ENCODE assay signal across 8 cellular contexts in the genomic region with DNA sequence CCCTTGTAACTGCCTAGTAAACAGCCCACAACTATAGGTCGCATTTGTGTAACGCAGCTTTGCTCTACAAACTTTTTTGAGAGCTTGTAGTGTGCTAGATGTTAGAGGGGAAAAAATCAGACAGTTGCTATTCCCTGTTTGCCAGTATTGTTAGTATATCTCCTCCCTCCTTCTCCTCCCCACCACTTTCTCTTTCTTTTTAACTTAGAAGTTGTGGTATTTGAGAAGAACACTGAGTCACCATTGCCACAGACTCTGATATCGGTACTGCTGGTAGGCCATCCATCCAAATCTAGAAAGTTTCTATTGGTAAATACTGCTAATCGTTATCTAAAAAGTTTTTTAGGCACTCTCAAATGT. TPM values are rescaled to one million over a fixed set of nuclear protein-coding genes. Genes with fewer than 3 reads are reported as not detected.
DNase-seq lines count a peak whose midpoint lies in the region; ATAC-seq and TF ChIP-seq lines count a peak whose summit lies in the region.

No MANE protein-coding gene starts in this region.

- peak overlapping the region; percentile 99 for H3K27ac Mint-ChIP-seq in activated naive CD4-positive, alpha-beta T cell treated with anti-CD3 and anti-CD28 coated beads, Interleukin-2, amount 50 U/mL, for 24 hours
- peak overlapping the region; percentile 95 for H3K27ac Mint-ChIP-seq in osteocyte (ENCODE audit: unreplicated experiment)

- TF ChIP-seq CTCF in osteocyte (IDR thresholded peaks at IDR 0.05): no peak

- TF ChIP-seq POLR2A in erythroblast (IDR thresholded peaks at IDR 0.05; ENCODE audit: low read length): no peak

- H3K27me3 Mint-ChIP-seq in activated naive CD4-positive, alpha-beta T cell treated with anti-CD3 and anti-CD28 coated beads, Interleukin-2, amount 50 U/mL, for 24 hours: no peaks in the 10 kb centered on the region
- H3K27me3 Mint-ChIP-seq in osteocyte (ENCODE audit: unreplicated experiment): no peaks in the 10 kb centered on the region

- no peaks in the 10 kb centered on the region for H3K9me3 Mint-ChIP-seq in activated naive CD4-positive, alpha-beta T cell treated with anti-CD3 and anti-CD28 coated beads, Interleukin-2, amount 50 U/mL, for 24 hours
- H3K9me3 Mint-ChIP-seq in osteocyte (ENCODE audit: unreplicated experiment): no peaks in the 10 kb centered on the region

- H3K4me1 Mint-ChIP-seq in activated naive CD4-positive, alpha-beta T cell treated with anti-CD3 and anti-CD28 coated beads, Interleukin-2, amount 50 U/mL, for 24 hours: peaks cover 71% of the 10 kb centered on the region
- peaks cover 38% of the 10 kb centered on the region for H3K4me1 Mint-ChIP-seq in osteocyte (ENCODE audit: unreplicated experiment)

- no peak for DNase-seq in activated naive CD4-positive, alpha-beta T cell treated with anti-CD3 and anti-CD28 coated beads, Interleukin-2, amount 50 U/mL, for 16 hours
- DNase-seq in erythroblast (lab: John Stamatoyannopoulos, UW): peak; percentile 76 to 86
- DNase-seq in osteocyte (ENCODE audit: extremely low spot score, unreplicated experiment): no peak
- DNase-seq in stimulated activated CD8-positive, alpha-beta memory T cell treated with anti-CD3 and anti-CD28 coated beads, Interleukin-4, amount 100 ng/mL, for 48 hours: no peak
- no peak for DNase-seq in NCI-H748 treated with DMSO at 0.1 percent for 48 hours (lab: John Stamatoyannopoulos, UW)

- peak; percentile 18 for ATAC-seq in HG02981 (IDR thresholded peaks at IDR 0.05; ENCODE audit: unreplicated experiment)
- peak; percentile 14 for ATAC-seq in SK-N-SH treated with all-trans-retinoic acid at 6 μM for 48 hours

- peak overlapping the region; percentile 90 for H3K4me3 Mint-ChIP-seq in activated naive CD4-positive, alpha-beta T cell treated with anti-CD3 and anti-CD28 coated beads, Interleukin-2, amount 50 U/mL, for 24 hours
- peak overlapping the region; percentile 94 for H3K4me3 Mint-ChIP-seq in osteocyte (ENCODE audit: unreplicated experiment)

- peaks cover 18% of the 10 kb centered on the region for H3K36me3 Mint-ChIP-seq in activated naive CD4-positive, alpha-beta T cell treated with anti-CD3 and anti-CD28 coated beads, Interleukin-2, amount 50 U/mL, for 24 hours
- H3K36me3 Mint-ChIP-seq in osteocyte (ENCODE audit: unreplicated experiment): peaks cover 12% of the 10 kb centered on the region

TF ChIP-seq in SK-N-SH treated with all-trans-retinoic acid at 6 μM for 48 hours, 23 proteins besides CTCF, POLR2A, EP300 and RAD21:
- TF ChIP-seq, protein P1, sequence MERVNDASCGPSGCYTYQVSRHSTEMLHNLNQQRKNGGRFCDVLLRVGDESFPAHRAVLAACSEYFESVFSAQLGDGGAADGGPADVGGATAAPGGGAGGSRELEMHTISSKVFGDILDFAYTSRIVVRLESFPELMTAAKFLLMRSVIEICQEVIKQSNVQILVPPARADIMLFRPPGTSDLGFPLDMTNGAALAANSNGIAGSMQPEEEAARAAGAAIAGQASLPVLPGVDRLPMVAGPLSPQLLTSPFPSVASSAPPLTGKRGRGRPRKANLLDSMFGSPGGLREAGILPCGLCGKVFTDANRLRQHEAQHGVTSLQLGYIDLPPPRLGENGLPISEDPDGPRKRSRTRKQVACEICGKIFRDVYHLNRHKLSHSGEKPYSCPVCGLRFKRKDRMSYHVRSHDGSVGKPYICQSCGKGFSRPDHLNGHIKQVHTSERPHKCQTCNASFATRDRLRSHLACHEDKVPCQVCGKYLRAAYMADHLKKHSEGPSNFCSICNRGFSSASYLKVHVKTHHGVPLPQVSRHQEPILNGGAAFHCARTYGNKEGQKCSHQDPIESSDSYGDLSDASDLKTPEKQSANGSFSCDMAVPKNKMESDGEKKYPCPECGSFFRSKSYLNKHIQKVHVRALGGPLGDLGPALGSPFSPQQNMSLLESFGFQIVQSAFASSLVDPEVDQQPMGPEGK (CRISPR knock-in tag; IDR thresholded peaks at IDR 0.05; ENCODE audit: borderline replicate concordance): no peak
- TF ChIP-seq RARB (CRISPR knock-in tag; IDR thresholded peaks at IDR 0.05) (no peak), ESRRG (CRISPR knock-in tag; IDR thresholded peaks at IDR 0.05) (no peak), ZC3H10 (CRISPR knock-in tag; IDR thresholded peaks at IDR 0.05) (no peak), TCF4 (CRISPR knock-in tag; IDR thresholded peaks at IDR 0.05; ENCODE audit: borderline replicate concordance) (no peak), ARNTL (CRISPR knock-in tag; IDR thresholded peaks at IDR 0.05; ENCODE audit: borderline replicate concordance, low read depth) (no peak), ISL1 (CRISPR knock-in tag; IDR thresholded peaks at IDR 0.05) (no peak), PPARA (CRISPR knock-in tag; IDR thresholded peaks at IDR 0.05; ENCODE audit: borderline replicate concordance) (no peak), OSR1 (CRISPR knock-in tag; IDR thresholded peaks at IDR 0.05) (no peak), ZNF565 (CRISPR knock-in tag; conservative IDR thresholded peaks at IDR 0.05; ENCODE audit: low read depth) (no peak), GLIS3 (CRISPR knock-in tag; IDR thresholded peaks at IDR 0.05) (no peak), ZNF70 (CRISPR knock-in tag; IDR thresholded peaks at IDR 0.05) (no peak), ZNF8 (CRISPR knock-in tag; IDR thresholded peaks at IDR 0.05) (no peak), CSDC2 (CRISPR knock-in tag; IDR thresholded peaks at IDR 0.05) (no peak)
- TF ChIP-seq, protein P2, sequence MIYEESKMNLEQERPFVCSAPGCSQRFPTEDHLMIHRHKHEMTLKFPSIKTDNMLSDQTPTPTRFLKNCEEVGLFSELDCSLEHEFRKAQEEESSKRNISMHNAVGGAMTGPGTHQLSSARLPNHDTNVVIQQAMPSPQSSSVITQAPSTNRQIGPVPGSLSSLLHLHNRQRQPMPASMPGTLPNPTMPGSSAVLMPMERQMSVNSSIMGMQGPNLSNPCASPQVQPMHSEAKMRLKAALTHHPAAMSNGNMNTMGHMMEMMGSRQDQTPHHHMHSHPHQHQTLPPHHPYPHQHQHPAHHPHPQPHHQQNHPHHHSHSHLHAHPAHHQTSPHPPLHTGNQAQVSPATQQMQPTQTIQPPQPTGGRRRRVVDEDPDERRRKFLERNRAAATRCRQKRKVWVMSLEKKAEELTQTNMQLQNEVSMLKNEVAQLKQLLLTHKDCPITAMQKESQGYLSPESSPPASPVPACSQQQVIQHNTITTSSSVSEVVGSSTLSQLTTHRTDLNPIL (CRISPR knock-in tag; IDR thresholded peaks at IDR 0.05; ENCODE audit: low read depth): no peak
- TF ChIP-seq, protein P3, sequence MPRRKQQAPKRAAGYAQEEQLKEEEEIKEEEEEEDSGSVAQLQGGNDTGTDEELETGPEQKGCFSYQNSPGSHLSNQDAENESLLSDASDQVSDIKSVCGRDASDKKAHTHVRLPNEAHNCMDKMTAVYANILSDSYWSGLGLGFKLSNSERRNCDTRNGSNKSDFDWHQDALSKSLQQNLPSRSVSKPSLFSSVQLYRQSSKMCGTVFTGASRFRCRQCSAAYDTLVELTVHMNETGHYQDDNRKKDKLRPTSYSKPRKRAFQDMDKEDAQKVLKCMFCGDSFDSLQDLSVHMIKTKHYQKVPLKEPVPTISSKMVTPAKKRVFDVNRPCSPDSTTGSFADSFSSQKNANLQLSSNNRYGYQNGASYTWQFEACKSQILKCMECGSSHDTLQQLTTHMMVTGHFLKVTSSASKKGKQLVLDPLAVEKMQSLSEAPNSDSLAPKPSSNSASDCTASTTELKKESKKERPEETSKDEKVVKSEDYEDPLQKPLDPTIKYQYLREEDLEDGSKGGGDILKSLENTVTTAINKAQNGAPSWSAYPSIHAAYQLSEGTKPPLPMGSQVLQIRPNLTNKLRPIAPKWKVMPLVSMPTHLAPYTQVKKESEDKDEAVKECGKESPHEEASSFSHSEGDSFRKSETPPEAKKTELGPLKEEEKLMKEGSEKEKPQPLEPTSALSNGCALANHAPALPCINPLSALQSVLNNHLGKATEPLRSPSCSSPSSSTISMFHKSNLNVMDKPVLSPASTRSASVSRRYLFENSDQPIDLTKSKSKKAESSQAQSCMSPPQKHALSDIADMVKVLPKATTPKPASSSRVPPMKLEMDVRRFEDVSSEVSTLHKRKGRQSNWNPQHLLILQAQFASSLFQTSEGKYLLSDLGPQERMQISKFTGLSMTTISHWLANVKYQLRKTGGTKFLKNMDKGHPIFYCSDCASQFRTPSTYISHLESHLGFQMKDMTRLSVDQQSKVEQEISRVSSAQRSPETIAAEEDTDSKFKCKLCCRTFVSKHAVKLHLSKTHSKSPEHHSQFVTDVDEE (CRISPR knock-in tag; IDR thresholded peaks at IDR 0.05): no peak
- TF ChIP-seq, protein P4, sequence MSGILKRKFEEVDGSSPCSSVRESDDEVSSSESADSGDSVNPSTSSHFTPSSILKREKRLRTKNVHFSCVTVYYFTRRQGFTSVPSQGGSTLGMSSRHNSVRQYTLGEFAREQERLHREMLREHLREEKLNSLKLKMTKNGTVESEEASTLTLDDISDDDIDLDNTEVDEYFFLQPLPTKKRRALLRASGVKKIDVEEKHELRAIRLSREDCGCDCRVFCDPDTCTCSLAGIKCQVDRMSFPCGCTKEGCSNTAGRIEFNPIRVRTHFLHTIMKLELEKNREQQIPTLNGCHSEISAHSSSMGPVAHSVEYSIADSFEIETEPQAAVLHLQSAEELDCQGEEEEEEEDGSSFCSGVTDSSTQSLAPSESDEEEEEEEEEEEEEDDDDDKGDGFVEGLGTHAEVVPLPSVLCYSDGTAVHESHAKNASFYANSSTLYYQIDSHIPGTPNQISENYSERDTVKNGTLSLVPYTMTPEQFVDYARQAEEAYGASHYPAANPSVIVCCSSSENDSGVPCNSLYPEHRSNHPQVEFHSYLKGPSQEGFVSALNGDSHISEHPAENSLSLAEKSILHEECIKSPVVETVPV (CRISPR knock-in tag; IDR thresholded peaks at IDR 0.05): no peak
- TF ChIP-seq, protein P5, sequence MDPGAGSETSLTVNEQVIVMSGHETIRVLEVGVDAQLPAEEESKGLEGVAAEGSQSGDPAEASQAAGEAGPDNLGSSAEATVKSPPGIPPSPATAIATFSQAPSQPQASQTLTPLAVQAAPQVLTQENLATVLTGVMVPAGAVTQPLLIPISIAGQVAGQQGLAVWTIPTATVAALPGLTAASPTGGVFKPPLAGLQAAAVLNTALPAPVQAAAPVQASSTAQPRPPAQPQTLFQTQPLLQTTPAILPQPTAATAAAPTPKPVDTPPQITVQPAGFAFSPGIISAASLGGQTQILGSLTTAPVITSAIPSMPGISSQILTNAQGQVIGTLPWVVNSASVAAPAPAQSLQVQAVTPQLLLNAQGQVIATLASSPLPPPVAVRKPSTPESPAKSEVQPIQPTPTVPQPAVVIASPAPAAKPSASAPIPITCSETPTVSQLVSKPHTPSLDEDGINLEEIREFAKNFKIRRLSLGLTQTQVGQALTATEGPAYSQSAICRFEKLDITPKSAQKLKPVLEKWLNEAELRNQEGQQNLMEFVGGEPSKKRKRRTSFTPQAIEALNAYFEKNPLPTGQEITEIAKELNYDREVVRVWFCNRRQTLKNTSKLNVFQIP (CRISPR knock-in tag; IDR thresholded peaks at IDR 0.05; ENCODE audit: borderline replicate concordance, low read depth): no peak

RNA-seq across cellular contexts. Expression of a gene that starts 0.7 kb away (rescaled TPM):
- total RNA-seq in osteocyte: 74.9 and 75.9 TPM in 2 replicates

RNA-seq across cellular contexts. Expression of a gene that starts 59.2 kb away (rescaled TPM):
- 13.1 and 13.2 TPM in 2 replicates for total RNA-seq in osteocyte

Comparison
In these comparisons a context has a peak if more than half of its experiments do, and no peak if none do; other contexts are left out.
1. DNase-seq: peak in erythroblast (2 of 2); none in activated naive CD4-positive, alpha-beta T cell treated with anti-CD3 and anti-CD28 coated beads, Interleukin-2, amount 50 U/mL, for 16 hours (single experiment), osteocyte (single experiment), stimulated activated CD8-positive, alpha-beta memory T cell treated with anti-CD3 and anti-CD28 coated beads, Interleukin-4, amount 100 ng/mL, for 48 hours (single experiment) and NCI-H748 treated with DMSO at 0.1 percent for 48 hours (single experiment).